8 cellular contexts compared by ENCODE assay signal in the genomic region with DNA sequence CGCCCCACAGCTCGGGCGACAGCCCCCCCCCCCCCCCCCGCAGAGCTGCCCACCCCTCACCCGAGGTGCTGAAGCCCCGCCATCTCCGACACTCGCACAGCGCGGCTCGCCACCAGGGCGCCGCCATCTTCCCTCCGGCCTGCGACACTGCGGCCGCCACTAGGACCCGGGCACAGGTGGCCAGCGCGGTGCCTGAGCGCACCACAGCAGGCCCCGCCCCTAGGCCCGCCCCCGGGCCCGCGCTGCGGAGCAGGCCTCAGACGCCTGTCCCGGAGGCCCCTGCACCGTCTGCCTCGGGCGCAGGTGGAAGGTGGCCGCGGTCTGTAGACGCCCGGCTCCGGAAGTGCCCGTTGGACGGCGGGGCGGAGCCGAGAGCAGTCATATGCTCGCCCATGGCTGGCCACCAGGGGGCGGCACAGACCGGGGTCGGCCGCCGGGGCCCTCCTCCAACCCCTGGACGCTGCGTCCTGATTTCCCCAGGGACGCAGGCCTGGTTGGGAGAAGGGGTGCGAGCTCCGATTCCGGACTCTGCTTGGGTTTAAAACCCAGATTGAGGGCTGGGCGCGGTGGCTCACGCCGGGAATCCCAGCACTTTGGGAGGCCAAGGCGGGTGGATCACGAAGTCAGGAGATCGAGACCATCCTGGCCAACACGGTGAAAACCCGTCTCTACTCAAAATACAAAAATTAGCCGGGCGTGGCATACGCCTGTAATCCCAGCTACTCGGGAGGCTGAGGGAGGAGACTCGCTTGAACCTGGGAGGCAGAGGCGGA. TPM values are rescaled to one million over a fixed set of nuclear protein-coding genes. Genes with fewer than 3 reads are reported as not detected.
A peak's percentile ranks its signal among the peaks of the same experiment; 100 is the strongest.
DNase-seq lines count a peak whose midpoint lies in the region; ATAC-seq and TF ChIP-seq lines count a peak whose summit lies in the region.

A gene (minus strand): TSS at position 136 of the 773 bp plus-strand sequence. CDS start 9 bp downstream, at position 127.

- H3K4me3 Mint-ChIP-seq in T-helper 17 cell: peak within 1 kb of the TSS; percentile 91

- H3K27ac ChIP-seq in angular gyrus (ENCODE audit: low read depth, low read length): peak within 1 kb of the TSS; percentile 93
- peak within 1 kb of the TSS; percentile 89 to 90 for H3K27ac ChIP-seq in right atrium auricular region
- H3K27ac ChIP-seq in vagina: peak within 1 kb of the TSS; percentile 98

- H3K27me3 ChIP-seq in right atrium auricular region (no peaks in the 10 kb centered on the region), vagina (no peaks in the 10 kb centered on the region)

- intact Hi-C loops in vagina (cut with DNase I): no loop called here

- H3K4me1 Mint-ChIP-seq in T-helper 17 cell: peaks cover 5% of the 10 kb centered on the region

- no peaks in the 10 kb centered on the region for H3K27me3 Mint-ChIP-seq in T-helper 17 cell

- H3K4me1 ChIP-seq in right atrium auricular region: peaks cover 0 to 26% of the 10 kb centered on the region in 2 donors
- peaks cover 36% of the 10 kb centered on the region for H3K4me1 ChIP-seq in vagina

- H3K36me3 Mint-ChIP-seq in T-helper 17 cell (ENCODE audit: low read depth): no peaks in the 10 kb centered on the region

- H3K4me3 ChIP-seq in right atrium auricular region: peak within 1 kb of the TSS; percentile 75 to 89
- H3K4me3 ChIP-seq in vagina: peak within 1 kb of the TSS; percentile 68 to 93

- peaks cover 20% of the 10 kb centered on the region for H3K36me3 ChIP-seq in right atrium auricular region
- H3K36me3 ChIP-seq in vagina: peaks cover 0 to 22% of the 10 kb centered on the region in 2 donors

- H3K27ac Mint-ChIP-seq in T-helper 17 cell: peak within 1 kb of the TSS; percentile 83

- peak; percentile 83 for TF ChIP-seq POLR2A in GM15510 (IDR thresholded peaks at IDR 0.05; ENCODE audit: borderline replicate concordance, extremely low read depth, insufficient read length)
- peak in 1 of 2 donors; percentile 54 for TF ChIP-seq POLR2A in vagina (IDR thresholded peaks at IDR 0.05)

- H3K9me3 ChIP-seq in T-helper 17 cell (ENCODE audit: control insufficient read depth, low read length, poor library complexity, severe bottlenecking): no peaks in the 10 kb centered on the region
- H3K9me3 ChIP-seq in right atrium auricular region: no peaks in the 10 kb centered on the region
- H3K9me3 ChIP-seq in vagina: no peaks in the 10 kb centered on the region

- peak; percentile 98 to 99 for TF ChIP-seq CTCF in right atrium auricular region (IDR thresholded peaks at IDR 0.05)
- TF ChIP-seq CTCF in vagina (IDR thresholded peaks at IDR 0.05): peak; percentile 99 to 100 (median 100)

- ATAC-seq in HG02885 (IDR thresholded peaks at IDR 0.05; ENCODE audit: poor library complexity, unreplicated experiment) (peak; percentile 95), T-helper 17 cell (peak; percentile 97)

- DNase-seq in NCI-H1694 treated with DMSO at 0.1 percent for 48 hours (lab: John Stamatoyannopoulos, UW): peak; percentile 92
- DNase-seq in T-helper 17 cell: peak; percentile 88 to 93 (median 90)
- peak; percentile 88 for DNase-seq in right atrium auricular region (ENCODE audit: low spot score)
- peak; percentile 84 for DNase-seq in putamen (ENCODE audit: low spot score)
- no peak for DNase-seq in vagina (ENCODE audit: extremely low spot score in 2 of 2)

RNA-seq across cellular contexts. Expression of the gene that starts here (rescaled TPM):
- total RNA-seq in T-helper 17 cell (100 to 1,000 TPM in 1 of 2 donors, 10 to 100 TPM in 1; 93.8 to 107 TPM), right atrium auricular region (10 to 100 TPM; 27.2 to 36.4 TPM), vagina (67.8 TPM)

Comparison
In these comparisons a context has a peak if more than half of its experiments do, and no peak if none do; other contexts are left out.
1. DNase-seq: peak in NCI-H1694 treated with DMSO at 0.1 percent for 48 hours (single experiment), T-helper 17 cell (3 of 3), right atrium auricular region (single experiment) and putamen (single experiment); none in vagina (0 of 2).
2. Peak in every context shown above with its lines, with median percentiles within 50 percentile points of each other: H3K27ac ChIP-seq.